In genomic region chr22:50672471-50673230, GRCh38 we compare ENCODE assay signal across 8 cellular contexts. TPM values are rescaled to one million over a fixed set of nuclear protein-coding genes. Genes with fewer than 3 reads are reported as not detected.
DNase-seq lines count a peak whose midpoint lies in the region; ATAC-seq and TF ChIP-seq lines count a peak whose summit lies in the region.

SHANK3 (plus strand) TSS chr22:50672823.

- H3K27me3 Mint-ChIP-seq in type B pancreatic cell = peaks cover 42% of the 10 kb centered on the region

- TF ChIP-seq CTCF in type B pancreatic cell (conservative IDR thresholded peaks at IDR 0.05) = no peak

- no peaks in the 10 kb centered on the region for H3K36me3 Mint-ChIP-seq in type B pancreatic cell

- H3K36me3 ChIP-seq in mesendoderm (ENCODE audit: control insufficient read depth, insufficient read depth, low read length) = no peaks in the 10 kb centered on the region

- H3K27ac ChIP-seq in mesendoderm (ENCODE audit: low read depth, low read length) = no peak within 1 kb of the TSS

- H3K4me2 ChIP-seq in mesendoderm (ENCODE audit: low read length) = peak within 1 kb of the TSS; percentile 52

- H2AK5ac ChIP-seq in mesendoderm (ENCODE audit: low read length) = no peak within 1 kb of the TSS

- no peak within 1 kb of the TSS for H2BK120ac ChIP-seq in mesendoderm (ENCODE audit: low read depth, low read length)

- peaks cover 16% of the 10 kb centered on the region for H3K4me1 Mint-ChIP-seq in type B pancreatic cell (ENCODE audit: unreplicated experiment)

- H3K56ac ChIP-seq in mesendoderm (ENCODE audit: low read length) = peak within 1 kb of the TSS; percentile 42

- H3K27me3 ChIP-seq in mesendoderm (ENCODE audit: insufficient read depth, low read length, poor library complexity) = no peaks in the 10 kb centered on the region

- no peaks in the 10 kb centered on the region for H3K4me1 ChIP-seq in mesendoderm (ENCODE audit: control insufficient read depth, low read depth, low read length)

- no peak within 1 kb of the TSS for H2BK15ac ChIP-seq in mesendoderm (replicated peaks; ENCODE audit: low read depth)

- no peak within 1 kb of the TSS for H4K5ac ChIP-seq in mesendoderm (ENCODE audit: low read length)

- no peak for ATAC-seq in HG03432 (IDR thresholded peaks at IDR 0.05; ENCODE audit: unreplicated experiment)

- no peak within 1 kb of the TSS for H2BK5ac ChIP-seq in mesendoderm (ENCODE audit: low read length)

- H3K4me3 ChIP-seq in mesendoderm (ENCODE audit: low read length) = no peak within 1 kb of the TSS

- H3K79me2 ChIP-seq in mesendoderm (ENCODE audit: control insufficient read depth, insufficient read depth, low read length) = no peaks in the 10 kb centered on the region

- H4K8ac ChIP-seq in mesendoderm (ENCODE audit: low read depth, low read length) = no peak within 1 kb of the TSS

- peak within 1 kb of the TSS; percentile 76 for H3K4me3 Mint-ChIP-seq in type B pancreatic cell

- H3K9me3 Mint-ChIP-seq in type B pancreatic cell = no peaks in the 10 kb centered on the region

- H3K23ac ChIP-seq in mesendoderm (ENCODE audit: low read length) = peak within 1 kb of the TSS; percentile 45

- H3K18ac ChIP-seq in mesendoderm (ENCODE audit: low read length) = no peak within 1 kb of the TSS

- peak within 1 kb of the TSS; percentile 72 for H3K27ac Mint-ChIP-seq in type B pancreatic cell

- H3K4ac ChIP-seq in mesendoderm (ENCODE audit: low read depth, low read length) = no peak within 1 kb of the TSS

- DNase-seq in activated CD8-positive, alpha-beta memory T cell treated with anti-CD3 and anti-CD28 coated beads for 24 hours = peak; percentile 54
- no peak for DNase-seq in activated CD8-positive, alpha-beta memory T cell treated with anti-CD3 and anti-CD28 coated beads, Interleukin-2, amount 50 U/mL, for 48 hours
- DNase-seq in dermis microvascular lymphatic vessel endothelial cell (ENCODE audit: low read depth in 2 of 2) = peak; percentile 91 to 96
- no peak for DNase-seq in mesendoderm
- peak; percentile 55 for DNase-seq in type B pancreatic cell (ENCODE audit: extremely low spot score, unreplicated experiment)
- no peak for DNase-seq in COLO668 (lab: John Stamatoyannopoulos, UW; ENCODE audit: unreplicated experiment)
- DNase-seq in SHP77 (lab: John Stamatoyannopoulos, UW) = no peak

- H3K9ac ChIP-seq in mesendoderm (ENCODE audit: low read length) = peak within 1 kb of the TSS; percentile 42

- no CpG with 5 or more reads among the region's 23 CpGs for WGBS in mesendoderm (ENCODE audit: extremely low coverage, insufficient coverage, low lambda C conversion rate)

- H3K79me1 ChIP-seq in mesendoderm (ENCODE audit: low read length) = no peaks in the 10 kb centered on the region

RNA-seq across cellular contexts. Expression of gene SHANK3, which starts in this region (rescaled TPM):
- total RNA-seq in dermis microvascular lymphatic vessel endothelial cell (7.8 and 19.7 TPM in 2 replicates), type B pancreatic cell (ENCODE audit: low replicate concordance) (6.8 and 13.1 TPM in 2 replicates)
- 1.2 TPM for polyA plus RNA-seq in mesendoderm (2013, experiment 1 of 2)
- 1.1 TPM for polyA plus RNA-seq in mesendoderm (2013, experiment 2 of 2)

Comparison
In these comparisons a context has a peak if more than half of its experiments do, and no peak if none do; other contexts are left out.
1. DNase-seq: peak in activated CD8-positive, alpha-beta memory T cell treated with anti-CD3 and anti-CD28 coated beads for 24 hours (single experiment), dermis microvascular lymphatic vessel endothelial cell (2 of 2) and type B pancreatic cell (single experiment); none in activated CD8-positive, alpha-beta memory T cell treated with anti-CD3 and anti-CD28 coated beads, Interleukin-2, amount 50 U/mL, for 48 hours (single experiment), mesendoderm (single experiment), COLO668 (single experiment) and SHP77 (0 of 2).